Comparison of ENCODE assay signal across 8 cellular contexts in genomic region chrY:13435968-13436937, GRCh38. TPM values are rescaled to one million over a fixed set of nuclear protein-coding genes. Genes with fewer than 3 reads are reported as not detected.
DNase-seq lines count a peak whose midpoint lies in the region; ATAC-seq and TF ChIP-seq lines count a peak whose summit lies in the region.

No MANE protein-coding gene starts in this region.

- no peak overlapping the region for H3K4me2 ChIP-seq in neuronal stem cell (ENCODE audit: insufficient read depth, low read length, poor library complexity, severe bottlenecking)

- no peak overlapping the region for H3K18ac ChIP-seq in neuronal stem cell (ENCODE audit: low read length)

- H2BK5ac ChIP-seq in neuronal stem cell (ENCODE audit: low read length): no peak overlapping the region

- ATAC-seq in RWPE2 (ENCODE audit: low read depth) (no peak), GM21576 (IDR thresholded peaks at IDR 0.05; ENCODE audit: unreplicated experiment) (no peak)

- no peak overlapping the region for H4K91ac ChIP-seq in neuronal stem cell (ENCODE audit: low read depth, low read length, poor library complexity)

- H3K4me1 ChIP-seq in RWPE2 (ENCODE audit: insufficient read depth, poor library complexity, severe bottlenecking): no peaks in the 10 kb centered on the region
- no peaks in the 10 kb centered on the region for H3K4me1 ChIP-seq in endocrine pancreas (ENCODE audit: control insufficient read depth, insufficient read depth, low read length)
- H3K4me1 ChIP-seq in neuronal stem cell (ENCODE audit: control insufficient read depth in 2 of 2, insufficient read depth in 1 of 2, low read depth in 1 of 2, low read length in 2 of 2): no peaks in the 10 kb centered on the region

- H3K27me3 ChIP-seq in RWPE2 (ENCODE audit: insufficient read depth, poor library complexity, severe bottlenecking) (no peaks in the 10 kb centered on the region), endocrine pancreas (ENCODE audit: control insufficient read depth, insufficient read depth, low read length) (no peaks in the 10 kb centered on the region), neuronal stem cell (ENCODE audit: control insufficient read depth in 3 of 3, insufficient read depth in 3 of 3, low read depth in 1 of 3, low read length in 3 of 3) (no peaks in the 10 kb centered on the region)

- peaks cover 29% of the 10 kb centered on the region for H3K36me3 ChIP-seq in RWPE2 (ENCODE audit: low read depth)
- H3K36me3 ChIP-seq in endocrine pancreas (ENCODE audit: control insufficient read depth, insufficient read depth, low read length): no peaks in the 10 kb centered on the region
- peaks cover 0 to 2% of the 10 kb centered on the region in 2 donors for H3K36me3 ChIP-seq in neuronal stem cell (replicated peaks in 1 of 2; ENCODE audit: control insufficient read depth in 2 of 2, insufficient read depth in 2 of 2, low read length in 2 of 2)

- H3K79me1 ChIP-seq in neuronal stem cell (ENCODE audit: low read depth, low read length): no peaks in the 10 kb centered on the region

- no peak overlapping the region for H2BK15ac ChIP-seq in neuronal stem cell (ENCODE audit: low read length)

- H3K9ac ChIP-seq in endocrine pancreas (ENCODE audit: control insufficient read depth, insufficient read depth, low read length) (peak overlapping the region; percentile 15), neuronal stem cell (ENCODE audit: low read depth, low read length, poor library complexity) (no peak overlapping the region)

- intact Hi-C loops in posterior vena cava (cut with DNase I): no loop called here

- H3K4me3 ChIP-seq in RWPE2 (ENCODE audit: severe bottlenecking) (no peak overlapping the region), endocrine pancreas (ENCODE audit: control insufficient read depth, insufficient read depth, low read length) (peak overlapping the region; percentile 41), neuronal stem cell (ENCODE audit: low read length in 2 of 2) (no peak overlapping the region)

- no peak overlapping the region for H3K4ac ChIP-seq in neuronal stem cell (ENCODE audit: low read length)

- no CpG with 5 or more reads among the region's 25 CpGs for WGBS in neuronal stem cell (ENCODE audit: extremely low coverage in 2 of 2, insufficient read length in 2 of 2, insufficient replicate concordance in 1 of 2), 2 donors

- H3K27ac ChIP-seq in RWPE2 (ENCODE audit: poor library complexity, severe bottlenecking) (no peak overlapping the region), neuronal stem cell (replicated peaks; ENCODE audit: low read length) (no peak overlapping the region)

- H2AFZ ChIP-seq in neuronal stem cell (ENCODE audit: low read length): no peak overlapping the region

- H2AK5ac ChIP-seq in neuronal stem cell (ENCODE audit: low read depth, low read length): no peak overlapping the region

- TF ChIP-seq CTCF in RWPE2 (IDR thresholded peaks at IDR 0.05; ENCODE audit: poor library complexity, severe bottlenecking): peak; percentile 69

- H3K23ac ChIP-seq in neuronal stem cell (ENCODE audit: low read depth, low read length, poor library complexity): no peak overlapping the region

- H4K8ac ChIP-seq in neuronal stem cell (ENCODE audit: low read depth, low read length): no peak overlapping the region

- H2BK12ac ChIP-seq in neuronal stem cell (ENCODE audit: low read length): no peak overlapping the region

- no peak overlapping the region for H3K14ac ChIP-seq in neuronal stem cell (ENCODE audit: low read length)

- no peak overlapping the region for H2BK120ac ChIP-seq in neuronal stem cell (ENCODE audit: low read depth, low read length)

- H3K9me3 ChIP-seq in RWPE2 (ENCODE audit: severe bottlenecking): no peaks in the 10 kb centered on the region
- H3K9me3 ChIP-seq in endocrine pancreas (ENCODE audit: control insufficient read depth, low read length): no peaks in the 10 kb centered on the region
- peaks cover 0 to 5% of the 10 kb centered on the region in 2 donors for H3K9me3 ChIP-seq in neuronal stem cell (replicated peaks in 1 of 2; ENCODE audit: control insufficient read depth in 2 of 2, insufficient read depth in 1 of 2, low read depth in 1 of 2, low read length in 2 of 2)

- DNase-seq in HCEC 1CT: peak; percentile 4
- DNase-seq in RWPE2 (ENCODE audit: low spot score): no peak
- peak in 2 of 3 donors; percentile 16 to 38 for DNase-seq in stimulated activated CD4-positive, alpha-beta T cell treated with anti-CD3 and anti-CD28 coated beads, TNF-alpha, amount 100 ng/mL, for 1 hour (ENCODE audit: low read depth in 3 of 3, low spot score in 1 of 3)
- DNase-seq in posterior vena cava (ENCODE audit: low spot score): no peak
- no peak for DNase-seq in SHP77 treated with DMSO at 0.1 percent for 48 hours (lab: John Stamatoyannopoulos, UW)
- no peak for DNase-seq in neuronal stem cell (ENCODE audit: low spot score)

RNA-seq across cellular contexts. Expression of gene UTY, which starts 43.6 kb away (rescaled TPM):
- total RNA-seq in posterior vena cava: not detected
- polyA plus RNA-seq in neuronal stem cell (2013, experiment 1 of 2): 8.4 TPM
- 8.3 TPM for polyA plus RNA-seq in neuronal stem cell (2013, experiment 2 of 2)

Comparison
In these comparisons a context has a peak if more than half of its experiments do, and no peak if none do; other contexts are left out.
1. DNase-seq: peak in HCEC 1CT (single experiment) and stimulated activated CD4-positive, alpha-beta T cell treated with anti-CD3 and anti-CD28 coated beads, TNF-alpha, amount 100 ng/mL, for 1 hour (2 of 3); none in RWPE2 (single experiment), posterior vena cava (single experiment), SHP77 treated with DMSO at 0.1 percent for 48 hours (single experiment) and neuronal stem cell (single experiment).